ENCODE assay signal across 12 cellular contexts in the genomic region with DNA sequence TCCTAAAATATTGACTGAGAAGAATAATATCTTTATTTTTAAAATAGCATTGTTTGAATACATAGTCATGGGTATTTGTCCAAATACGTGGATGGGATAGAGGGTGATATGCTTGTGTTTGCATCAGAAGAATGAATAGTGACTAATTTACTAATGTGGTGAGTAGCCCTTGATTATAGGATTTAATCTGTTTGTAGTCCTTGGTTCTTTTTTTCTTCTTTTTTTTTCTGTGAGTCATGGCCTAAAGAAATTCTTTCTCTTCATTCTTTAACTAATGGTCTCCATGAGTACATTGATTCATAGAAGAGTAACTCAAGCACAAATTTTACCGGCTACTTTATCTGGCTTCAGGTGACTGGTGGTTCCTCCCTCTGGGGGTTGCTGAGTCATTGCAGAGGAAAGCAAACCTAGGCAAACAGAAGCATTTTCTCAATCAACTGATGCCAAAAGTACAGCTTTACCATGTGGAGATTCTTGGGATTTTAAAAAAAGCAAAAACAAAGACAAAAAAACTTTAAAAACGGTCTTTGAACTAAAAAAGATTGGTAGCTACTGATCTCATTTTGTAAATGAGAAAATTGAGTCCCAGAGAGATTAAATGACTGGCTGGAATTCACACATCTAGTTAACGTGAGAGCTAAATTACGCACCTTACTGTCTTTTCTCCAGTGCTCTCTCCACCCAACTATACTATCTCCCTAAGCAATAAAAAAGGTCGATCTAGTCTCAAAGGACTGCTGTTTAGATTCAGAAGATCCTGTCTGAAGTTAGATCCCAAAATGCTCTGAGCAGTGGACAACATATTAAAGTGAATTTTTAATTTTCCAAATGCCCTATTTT. TPM values are rescaled to one million over a fixed set of nuclear protein-coding genes. Genes with fewer than 3 reads are reported as not detected.
A peak's percentile ranks its signal among the peaks of the same experiment; 100 is the strongest.
DNase-seq lines count a peak whose midpoint lies in the region; ATAC-seq and TF ChIP-seq lines count a peak whose summit lies in the region.
"Had no signal": no experiment of that assay in that cellular context is flagged by ENCODE, and none has a peak within 500 bp of the region (broad histone marks: within the 10 kb centered on the region; RNA-seq: fewer than 3 reads in every experiment).

No MANE protein-coding gene starts in this region.

- H3K4me3 Mint-ChIP-seq in CD4-positive, alpha-beta T cell: no peak overlapping the region
- H3K4me3 Mint-ChIP-seq: activated naive CD8-positive, alpha-beta T cell treated with anti-CD3 and anti-CD28 coated beads for 36 hours had no signal

- TF ChIP-seq CTCF in cardiac fibroblast (IDR thresholded peaks at IDR 0.05; ENCODE audit: low read depth, low read length): no peak
- no peak for TF ChIP-seq CTCF in CD4-positive, alpha-beta T cell (IDR thresholded peaks at IDR 0.05)

- H3K4me1 ChIP-seq in mesodermal cell (ENCODE audit: control insufficient read depth, insufficient read depth, low read length, poor library complexity, severe bottlenecking): no peaks in the 10 kb centered on the region
- H3K4me1 ChIP-seq: HAP-1 had no signal

- no peaks in the 10 kb centered on the region for H3K9me3 ChIP-seq in mesodermal cell (ENCODE audit: control insufficient read depth, low read length)
- H3K9me3 ChIP-seq in CD4-positive, alpha-beta T cell (ENCODE audit: control insufficient read depth, low read length): no peaks in the 10 kb centered on the region
- H3K9me3 ChIP-seq: HAP-1, thoracic aorta had no signal

- no peak for ATAC-seq in CD4-positive, alpha-beta T cell (ENCODE audit: poor library complexity)
- no peak for ATAC-seq in HG02970 (IDR thresholded peaks at IDR 0.05; ENCODE audit: low FRiP score, unreplicated experiment)

- H3K36me3 ChIP-seq in mesodermal cell (ENCODE audit: control insufficient read depth, insufficient read depth, low read length): no peaks in the 10 kb centered on the region
- H3K36me3 ChIP-seq: HAP-1, thoracic aorta had no signal

- DNase-seq in DMS53 (lab: John Stamatoyannopoulos, UW) (peak; percentile 86), LHCN-M2 (ENCODE audit: low read depth) (peak; percentile 94), cardiac fibroblast (ENCODE audit: low read depth in 2 of 2) (peak; percentile 62 to 93), SKM-1 treated with dmso at 0.1 percent for 144 hours (lab: John Stamatoyannopoulos, UW; ENCODE audit: unreplicated experiment) (no peak), NCI-H345 treated with DMSO at 0.1 percent for 48 hours (lab: John Stamatoyannopoulos, UW; ENCODE audit: unreplicated experiment) (no peak)
- no peak for DNase-seq in CD4-positive, alpha-beta T cell
- DNase-seq: activated naive CD8-positive, alpha-beta T cell treated with anti-CD3 and anti-CD28 coated beads for 36 hours; kidney had no signal

- H3K27ac ChIP-seq in mesodermal cell (ENCODE audit: low read depth, low read length, severe bottlenecking): peak overlapping the region; percentile 42
- H3K27ac ChIP-seq in CD4-positive, alpha-beta T cell (ENCODE audit: low read depth, low read length): no peak overlapping the region
- H3K27ac ChIP-seq: thoracic aorta had no signal

- H3K27me3 Mint-ChIP-seq in CD4-positive, alpha-beta T cell: no peaks in the 10 kb centered on the region
- H3K27me3 Mint-ChIP-seq: activated naive CD8-positive, alpha-beta T cell treated with anti-CD3 and anti-CD28 coated beads for 36 hours had no signal

- POLR2A ChIA-PET in CD4-positive, alpha-beta T cell (lab: Charles Lee): no interaction called here

- no peak overlapping the region for H3K27ac Mint-ChIP-seq in CD4-positive, alpha-beta T cell
- H3K27ac Mint-ChIP-seq: activated naive CD8-positive, alpha-beta T cell treated with anti-CD3 and anti-CD28 coated beads for 36 hours had no signal

- H3K36me3 Mint-ChIP-seq in CD4-positive, alpha-beta T cell (ENCODE audit: low read depth): peaks cover 42% of the 10 kb centered on the region

- no peaks in the 10 kb centered on the region for H3K27me3 ChIP-seq in CD4-positive, alpha-beta T cell (ENCODE audit: control insufficient read depth, insufficient read depth, low read length)

- intact Hi-C loops in CD4-positive, alpha-beta T cell (cut with DNase I, micrococcal nuclease): no loop called here

- peaks cover 8% of the 10 kb centered on the region for H3K9me3 Mint-ChIP-seq in CD4-positive, alpha-beta T cell

- 65 to 66% methylated on average over 2 of the region's 6 CpGs for WGBS in mesodermal cell (ENCODE audit: insufficient coverage in 2 of 2), 2 experiments

- peaks cover 16% of the 10 kb centered on the region for H3K4me1 Mint-ChIP-seq in CD4-positive, alpha-beta T cell (ENCODE audit: low read depth)

- H3K4me3 ChIP-seq in cardiac fibroblast (replicated peaks in 1 of 2; ENCODE audit: low read depth in 2 of 2, low read length in 2 of 2): no peak overlapping the region
- no peak overlapping the region for H3K4me3 ChIP-seq in mesodermal cell (ENCODE audit: extremely low read depth, insufficient read depth, low read length, poor library complexity, severe bottlenecking)
- H3K4me3 ChIP-seq: HAP-1, thoracic aorta had no signal

- CTCF ChIA-PET in CD4-positive, alpha-beta T cell (lab: Charles Lee): no interaction called here

RNA-seq across cellular contexts. Expression of gene AK5, which starts 40.5 kb away (rescaled TPM):
- 426 and 430 TPM in 2 replicates for total RNA-seq in LHCN-M2 (2014; rRNA removed)
- polyA plus RNA-seq in LHCN-M2 (2012): 242 TPM
- polyA plus RNA-seq in mesodermal cell (2013, experiment 1 of 2): 0.48 TPM
- 1.7 TPM for polyA plus RNA-seq in mesodermal cell (2013, experiment 2 of 2)
- total RNA-seq in CD4-positive, alpha-beta T cell: 10 to 100 TPM; 32.0 TPM

Comparison
In these comparisons a context has a peak if more than half of its experiments do, and no peak if none do; other contexts are left out.
1. DNase-seq: peak in DMS53 (single experiment), LHCN-M2 (single experiment) and cardiac fibroblast (2 of 2); none in SKM-1 treated with dmso at 0.1 percent for 144 hours (single experiment), CD4-positive, alpha-beta T cell (0 of 10) and NCI-H345 treated with DMSO at 0.1 percent for 48 hours (single experiment).
2. RNA of gene AK5, which starts 40.5 kb away (total RNA-seq): 426 to 430 TPM in LHCN-M2; 32.0 TPM in CD4-positive, alpha-beta T cell; every median in the first group is over 10 times any median in the second.